In genomic region chr14:74979029-74979428, GRCh38 we compare ENCODE assay signal across 15 cellular contexts. TPM values are rescaled to one million over a fixed set of nuclear protein-coding genes. Genes with fewer than 3 reads are reported as not detected.
A peak's percentile ranks its signal among the peaks of the same experiment; 100 is the strongest.
DNase-seq lines count a peak whose midpoint lies in the region; ATAC-seq, FAIRE-seq and TF ChIP-seq lines count a peak whose summit lies in the region.
"Had no signal": no experiment of that assay in that cellular context is flagged by ENCODE, and none has a peak within 500 bp of the region (broad histone marks: within the 10 kb centered on the region; RNA-seq: fewer than 3 reads in every experiment).

No MANE protein-coding gene starts in this region.

- no peak overlapping the region for H2AFZ ChIP-seq in keratinocyte (ENCODE audit: control insufficient read depth, low read length)

- no peaks in the 10 kb centered on the region for H4K20me1 ChIP-seq in keratinocyte (ENCODE audit: control insufficient read depth, extremely low read depth, insufficient read depth, low read length)

- H3K27me3 ChIP-seq in HUES6 (ENCODE audit: control insufficient read depth, insufficient read depth, low read length) = no peaks in the 10 kb centered on the region
- no peaks in the 10 kb centered on the region for H3K27me3 ChIP-seq in WERI-Rb-1 (ENCODE audit: insufficient read depth, low read depth, severe bottlenecking)
- no peaks in the 10 kb centered on the region for H3K27me3 ChIP-seq in keratinocyte (ENCODE audit: control insufficient read depth, extremely low read depth, insufficient read depth, low read length)
- H3K27me3 ChIP-seq: body of pancreas had no signal

- H3K4me1 ChIP-seq in HUES6 (ENCODE audit: control insufficient read depth, insufficient read depth, low read length) (peaks cover 50% of the 10 kb centered on the region), keratinocyte (ENCODE audit: control insufficient read depth, extremely low read depth, insufficient read depth, low read length) (peaks cover 33% of the 10 kb centered on the region)
- H3K4me1 ChIP-seq: body of pancreas had no signal

- TF ChIP-seq CTCF in WERI-Rb-1 (IDR thresholded peaks at IDR 0.05; ENCODE audit: low read depth, low read length) (no peak), keratinocyte (optimal IDR thresholded peaks at IDR 0.05 in 1 of 3, IDR thresholded peaks at IDR 0.05 in 1 of 3, conservative IDR thresholded peaks at IDR 0.05 in 1 of 3; ENCODE audit: extremely low read depth in 1 of 3, insufficient read depth in 2 of 3, low read length in 3 of 3) (no peak)

- H3K9me3 ChIP-seq in HUES6 (ENCODE audit: control insufficient read depth, insufficient read depth, low read depth, low read length) = no peaks in the 10 kb centered on the region
- no peaks in the 10 kb centered on the region for H3K9me3 ChIP-seq in WERI-Rb-1 (ENCODE audit: severe bottlenecking)
- H3K9me3 ChIP-seq in keratinocyte (ENCODE audit: control insufficient read depth, low read depth, low read length) = no peaks in the 10 kb centered on the region
- H3K9me3 ChIP-seq: body of pancreas had no signal

- no peaks in the 10 kb centered on the region for H3K36me3 ChIP-seq in HUES6 (ENCODE audit: control insufficient read depth, insufficient read depth, low read length)
- H3K36me3 ChIP-seq in WERI-Rb-1 = no peaks in the 10 kb centered on the region
- H3K36me3 ChIP-seq in keratinocyte (ENCODE audit: control insufficient read depth in 2 of 2, extremely low read depth in 1 of 2, insufficient read depth in 2 of 2, low read length in 2 of 2) = no peaks in the 10 kb centered on the region

- H3K9ac ChIP-seq in HUES6 (ENCODE audit: low read length) (peak overlapping the region; percentile 53), keratinocyte (ENCODE audit: control insufficient read depth, extremely low read depth, insufficient read depth, low read length) (peak overlapping the region; percentile 31)

- ATAC-seq in GM19452 (IDR thresholded peaks at IDR 0.05; ENCODE audit: unreplicated experiment) = no peak
- ATAC-seq: body of pancreas had no signal

- peak overlapping the region; percentile 42 for H3K4me2 ChIP-seq in keratinocyte (ENCODE audit: control insufficient read depth, extremely low read depth, insufficient read depth, low read depth, low read length)

- H3K4me3 ChIP-seq in HUES6 (ENCODE audit: low read depth, low read length) = no peak overlapping the region
- no peak overlapping the region for H3K4me3 ChIP-seq in WERI-Rb-1 (ENCODE audit: low read depth, low read length)
- H3K4me3 ChIP-seq in keratinocyte (ENCODE audit: control insufficient read depth in 2 of 3, extremely low read depth in 1 of 3, insufficient read depth in 2 of 3, low read depth in 1 of 3, low read length in 3 of 3) = no peak overlapping the region
- H3K4me3 ChIP-seq in skin epidermis = no peak overlapping the region
- H3K4me3 ChIP-seq: body of pancreas had no signal

- FAIRE-seq in keratinocyte (lab: Jason Lieb, UNC) = no peak
- FAIRE-seq: TTC549 had no signal

- DNase-seq in WERI-Rb-1 = no peak
- DNase-seq in keratinocyte (ENCODE audit: low read depth, low spot score) = no peak
- DNase-seq in stimulated activated naive CD4-positive, alpha-beta T cell treated with Interleukin-2 at 50 U/mL for 16 hours (lab: John Stamatoyannopoulos, UW) = no peak
- no peak for DNase-seq in superior temporal gyrus (ENCODE audit: extremely low spot score)
- DNase-seq: activated CD4-positive, alpha-beta T cell treated with anti-CD3 and anti-CD28 coated beads, Interleukin-2, amount 50 U/mL, for 4 hours; activated T-cell treated with anti-CD3 and anti-CD28 coated beads, Interleukin-2, amount 50 U/mL, for 24 hours; body of pancreas; hippocampal formation; kidney glomerular epithelial cell; stimulated activated CD4-positive, alpha-beta T cell treated with anti-CD3 and anti-CD28 coated beads, Interleukin-4, amount 100 ng/mL, for 24 hours had no signal

- dilution Hi-C loops in keratinocyte (cut with MboI; ENCODE audit: extremely low pct_ligation_motif_present, low sequenced_read_pairs) = no loop called here

- no peaks in the 10 kb centered on the region for H3K79me2 ChIP-seq in keratinocyte (ENCODE audit: control insufficient read depth, insufficient read depth, low read length)

- H3K9me1 ChIP-seq in keratinocyte (ENCODE audit: control insufficient read depth, extremely low read depth, insufficient read depth, low read length) = no peaks in the 10 kb centered on the region

- H3K27ac ChIP-seq in HUES6 (ENCODE audit: low read depth, low read length) = no peak overlapping the region; the same call in 1 of the 2 replicates
- peak overlapping the region; percentile 84 for H3K27ac ChIP-seq in WERI-Rb-1
- H3K27ac ChIP-seq in keratinocyte (ENCODE audit: control insufficient read depth, insufficient read depth, low read length) = peak overlapping the region; percentile 33
- H3K27ac ChIP-seq in skin epidermis = peak overlapping the region in 11 of 21 experiments; percentile 1 to 72 (median 39)
- H3K27ac ChIP-seq: body of pancreas had no signal

RNA-seq across cellular contexts. Expression of gene PGF, which starts 23.6 kb away (rescaled TPM):
- 16.5 to 19.0 TPM (median 17.5 TPM) in 3 replicates for polyA plus RNA-seq in keratinocyte
- polyA plus RNA-seq in keratinocyte (2011; ENCODE audit: low read depth) = 4.3 TPM
- 11.8 and 26.1 TPM in 2 replicates for polyA plus RNA-seq in keratinocyte (2011; cell fraction: cytosol; rRNA removed)
- polyA plus RNA-seq in keratinocyte (2011; cell fraction: nucleus; rRNA removed) = 15.8 and 22.6 TPM in 2 replicates
- 21.3 and 25.5 TPM in 2 replicates for polyA plus RNA-seq in keratinocyte (2012; ENCODE audit: low replicate concordance)
- polyA minus RNA-seq in keratinocyte = 8.5 to 14.9 TPM (median 9.4 TPM) in 3 replicates
- polyA minus RNA-seq in keratinocyte (2011; cell fraction: cytosol; rRNA and poly(A)+ RNA removed) = 22.3 TPM
- 9.2 and 10.9 TPM in 2 replicates for polyA minus RNA-seq in keratinocyte (2011; cell fraction: nucleus; rRNA and poly(A)+ RNA removed)
- polyA plus RNA-seq: IgD-negative memory B cell had no signal

RNA-seq across cellular contexts. Expression of gene EIF2B2, which starts 23.7 kb away (rescaled TPM):
- 112 to 114 TPM (median 113 TPM) in 3 replicates for polyA plus RNA-seq in keratinocyte
- polyA plus RNA-seq in keratinocyte (2011; ENCODE audit: low read depth) = 21.6 TPM
- 98.8 and 122 TPM in 2 replicates for polyA plus RNA-seq in keratinocyte (2011; cell fraction: cytosol; rRNA removed)
- 81.7 and 85.0 TPM in 2 replicates for polyA plus RNA-seq in keratinocyte (2011; cell fraction: nucleus; rRNA removed)
- polyA plus RNA-seq in keratinocyte (2012; ENCODE audit: low replicate concordance) = 68.5 and 72.2 TPM in 2 replicates
- 51.9 to 58.9 TPM (median 54.6 TPM) in 3 replicates for polyA minus RNA-seq in keratinocyte
- polyA minus RNA-seq in keratinocyte (2011; cell fraction: cytosol; rRNA and poly(A)+ RNA removed) = 40.7 TPM
- 13.5 and 29.6 TPM in 2 replicates for polyA minus RNA-seq in keratinocyte (2011; cell fraction: nucleus; rRNA and poly(A)+ RNA removed)

RNA-seq across cellular contexts. Expression of gene RPS6KL1, which starts 56.0 kb away (rescaled TPM):
- polyA plus RNA-seq in keratinocyte = 0.19 to 1.8 TPM (median 0.69 TPM) in 3 replicates
- 0.81 TPM for polyA plus RNA-seq in keratinocyte (2011; ENCODE audit: low read depth)
- polyA plus RNA-seq in keratinocyte (2011; cell fraction: cytosol; rRNA removed) = 0.38 and 0.49 TPM in 2 replicates
- 0.78 and 1.0 TPM in 2 replicates for polyA plus RNA-seq in keratinocyte (2011; cell fraction: nucleus; rRNA removed)
- 0.51 and 1.0 TPM in 2 replicates for polyA plus RNA-seq in keratinocyte (2012; ENCODE audit: low replicate concordance)
- 1.2 to 2.6 TPM in 2 of 3 replicates, not detected in the other for polyA minus RNA-seq in keratinocyte
- not detected for polyA minus RNA-seq in keratinocyte (2011; cell fraction: cytosol; rRNA and poly(A)+ RNA removed)
- polyA minus RNA-seq in keratinocyte (2011; cell fraction: nucleus; rRNA and poly(A)+ RNA removed) = 0.11 TPM in 1 of 2 replicates, not detected in the other
